ENCODE assay signal across 1 cellular context in the genomic region with DNA sequence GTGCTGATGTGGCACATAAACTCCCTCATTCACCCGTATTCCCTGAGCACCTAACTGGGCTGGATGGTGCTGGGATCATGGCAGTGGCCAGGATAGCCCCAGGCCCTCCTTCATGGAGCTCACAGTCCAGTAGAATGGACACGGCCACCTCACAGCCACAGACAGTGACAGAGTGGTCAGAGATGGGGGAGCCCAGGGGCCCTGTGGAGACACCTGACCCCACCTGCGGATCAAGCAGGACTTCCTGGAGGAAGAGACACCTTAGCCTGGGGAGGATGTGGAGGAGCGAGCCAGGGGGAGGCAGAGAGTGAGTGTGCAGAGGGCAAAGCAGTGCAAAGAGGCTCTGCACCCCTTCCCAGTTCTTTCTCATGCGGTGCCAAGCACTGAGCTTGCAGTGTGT.
A peak's percentile ranks its signal among the peaks of the same experiment; 100 is the strongest.
TF ChIP-seq lines count a peak whose summit lies in the region.

No MANE protein-coding gene starts in this region.

TF ChIP-seq in A549, 52 proteins besides CTCF, POLR2A, EP300 and RAD21:
- TF ChIP-seq MAFK (IDR thresholded peaks at IDR 0.05; ENCODE audit: partially characterized antibody): peak; percentile 63
- TF ChIP-seq, protein P1, sequence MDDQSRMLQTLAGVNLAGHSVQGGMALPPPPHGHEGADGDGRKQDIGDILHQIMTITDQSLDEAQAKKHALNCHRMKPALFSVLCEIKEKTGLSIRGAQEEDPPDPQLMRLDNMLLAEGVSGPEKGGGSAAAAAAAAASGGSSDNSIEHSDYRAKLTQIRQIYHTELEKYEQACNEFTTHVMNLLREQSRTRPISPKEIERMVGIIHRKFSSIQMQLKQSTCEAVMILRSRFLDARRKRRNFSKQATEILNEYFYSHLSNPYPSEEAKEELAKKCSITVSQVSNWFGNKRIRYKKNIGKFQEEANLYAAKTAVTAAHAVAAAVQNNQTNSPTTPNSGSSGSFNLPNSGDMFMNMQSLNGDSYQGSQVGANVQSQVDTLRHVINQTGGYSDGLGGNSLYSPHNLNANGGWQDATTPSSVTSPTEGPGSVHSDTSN (IDR thresholded peaks at IDR 0.05): no peak
TF ChIP-seq in A549: peak in this region for 1.
